Comparison of ENCODE assay signal across 25 cellular contexts in genomic region chr17:42109086-42109485, GRCh38. TPM values are rescaled to one million over a fixed set of nuclear protein-coding genes. Genes with fewer than 3 reads are reported as not detected.
DNase-seq lines count a peak whose midpoint lies in the region; ATAC-seq lines count a peak whose summit lies in the region.
"Had no signal": no experiment of that assay in that cellular context is flagged by ENCODE, and none has a peak within 500 bp of the region (broad histone marks: within the 10 kb centered on the region; RNA-seq: fewer than 3 reads in every experiment).

No MANE protein-coding gene starts in this region.

- no peak overlapping the region for H3K27ac ChIP-seq in CD4-positive, alpha-beta memory T cell (ENCODE audit: low read depth, low read length)

- peaks cover 48% of the 10 kb centered on the region for H3K36me3 Mint-ChIP-seq in activated CD4-positive, alpha-beta T cell treated with anti-CD3 and anti-CD28 coated beads, Interleukin-2, amount 10 ng/mL, durations not matched to agents 24 days and 14 days (ENCODE audit: low read depth)
- peaks cover 4% of the 10 kb centered on the region for H3K36me3 Mint-ChIP-seq in activated CD4-positive, alpha-beta T cell treated with anti-CD3 and anti-CD28 coated beads for 36 hours (ENCODE audit: low read depth)
- H3K36me3 Mint-ChIP-seq in CD4-positive, alpha-beta memory T cell = peaks cover 5 to 22% of the 10 kb centered on the region in 2 donors
- no peaks in the 10 kb centered on the region for H3K36me3 Mint-ChIP-seq in activated T-helper 17 cell treated with anti-CD3 and anti-CD28 coated beads, Interleukin-2, amount 50 U/mL, for 72 hours (ENCODE audit: low read depth)
- peaks cover 4 to 8% of the 10 kb centered on the region in 2 donors for H3K36me3 Mint-ChIP-seq in naive B cell

- CTCF ChIA-PET in activated CD4-positive, alpha-beta T cell treated with anti-CD3 and anti-CD28 coated beads for 36 hours (lab: Charles Lee) = interaction anchor here (0.9 to 1.1 kb wide), 2 partner anchors 41 to 91 kb away, joined by 3 read pairs; partner anchors contain the start of gene DNAJC7
- CTCF ChIA-PET in CD4-positive, alpha-beta memory T cell (lab: Charles Lee; ENCODE audit: partially characterized antibody) = interaction anchor here (0.9 to 7.9 kb wide), 5 partner anchors 8 to 90 kb away, joined by 4 to 88 read pairs (median 10); partner anchors contain the start of genes DNAJC7 and NKIRAS2

- no peaks in the 10 kb centered on the region for H3K9me3 Mint-ChIP-seq in activated CD4-positive, alpha-beta T cell treated with anti-CD3 and anti-CD28 coated beads, Interleukin-2, amount 10 ng/mL, durations not matched to agents 24 days and 14 days
- no peaks in the 10 kb centered on the region for H3K9me3 Mint-ChIP-seq in activated CD4-positive, alpha-beta T cell treated with anti-CD3 and anti-CD28 coated beads for 36 hours (ENCODE audit: low read depth)
- H3K9me3 Mint-ChIP-seq in CD4-positive, alpha-beta memory T cell = peaks cover 0 to 3% (median 0%) of the 10 kb centered on the region in 8 donors
- no peaks in the 10 kb centered on the region for H3K9me3 Mint-ChIP-seq in activated T-helper 17 cell treated with anti-CD3 and anti-CD28 coated beads, Interleukin-2, amount 50 U/mL, for 72 hours
- no peaks in the 10 kb centered on the region for H3K9me3 Mint-ChIP-seq in naive B cell
- H3K9me3 Mint-ChIP-seq: HFFc6 had no signal

- intact Hi-C loops in activated CD4-positive, alpha-beta T cell treated with anti-CD3 and anti-CD28 coated beads, Interleukin-2, amount 10 ng/mL, durations not matched to agents 24 days and 14 days (cut with micrococcal nuclease) = no loop called here
- intact Hi-C loops in activated CD4-positive, alpha-beta T cell treated with anti-CD3 and anti-CD28 coated beads for 36 hours (cut with DNase I, micrococcal nuclease) = no loop called here
- intact Hi-C loops in CD4-positive, alpha-beta memory T cell (cut with micrococcal nuclease) = no loop called here

- POLR2A ChIA-PET in activated CD4-positive, alpha-beta T cell treated with anti-CD3 and anti-CD28 coated beads for 36 hours (lab: Charles Lee) = no interaction called here
- POLR2A ChIA-PET in CD4-positive, alpha-beta memory T cell (lab: Charles Lee; ENCODE audit: partially characterized antibody) = interaction anchor here (1.2 to 1.3 kb wide), 2 partner anchors 10 to 143 kb away, joined by 4 read pairs; partner anchors contain the start of gene CNP

- H3K9me3 ChIP-seq in CD4-positive, alpha-beta memory T cell (ENCODE audit: control insufficient read depth in 1 of 2, low read length in 2 of 2) = no peaks in the 10 kb centered on the region
- H3K9me3 ChIP-seq: Caco-2 had no signal

- peaks cover 7% of the 10 kb centered on the region for H3K36me3 ChIP-seq in CD4-positive, alpha-beta memory T cell (ENCODE audit: insufficient read depth, low read length)

- ATAC-seq in activated CD4-positive, alpha-beta T cell treated with anti-CD3 and anti-CD28 coated beads for 36 hours = no peak
- ATAC-seq in activated T-helper 17 cell treated with anti-CD3 and anti-CD28 coated beads, Interleukin-2, amount 50 U/mL, for 72 hours (replicated peaks) = no peak
- ATAC-seq in naive B cell (ENCODE audit: low read depth in 2 of 2) = no peak
- no peak for ATAC-seq in GM21619 (IDR thresholded peaks at IDR 0.05; ENCODE audit: unreplicated experiment)
- ATAC-seq: GM12878, PC-3 had no signal

- peak overlapping the region; percentile 39 for H3K27ac Mint-ChIP-seq in activated CD4-positive, alpha-beta T cell treated with anti-CD3 and anti-CD28 coated beads, Interleukin-2, amount 10 ng/mL, durations not matched to agents 24 days and 14 days
- H3K27ac Mint-ChIP-seq in activated CD4-positive, alpha-beta T cell treated with anti-CD3 and anti-CD28 coated beads for 36 hours = no peak overlapping the region
- H3K27ac Mint-ChIP-seq in CD4-positive, alpha-beta memory T cell = peak overlapping the region in 4 of 7 donors; percentile 24 to 60 (median 52)
- peak overlapping the region; percentile 66 for H3K27ac Mint-ChIP-seq in activated T-helper 17 cell treated with anti-CD3 and anti-CD28 coated beads, Interleukin-2, amount 50 U/mL, for 72 hours
- H3K27ac Mint-ChIP-seq in naive B cell = no peak overlapping the region
- H3K27ac Mint-ChIP-seq: B cell, HFFc6 had no signal

- no peak for DNase-seq in activated CD4-positive, alpha-beta T cell treated with anti-CD3 and anti-CD28 coated beads, Interleukin-2, amount 10 ng/mL, durations not matched to agents 24 days and 14 days
- no peak for DNase-seq in activated CD4-positive, alpha-beta T cell treated with anti-CD3 and anti-CD28 coated beads for 36 hours
- DNase-seq in CD4-positive, alpha-beta memory T cell = no peak
- DNase-seq in naive B cell (no peak), DMS79 treated with DMSO at 0.1 percent for 48 hours (lab: John Stamatoyannopoulos, UW) (no peak), GM19240 (ENCODE audit: insufficient read length, low spot score) (no peak)
- DNase-seq: Caco-2, DMS153, EL, HFFc6, MM.1S, NCI-H1092, NCI-H1436 treated with DMSO at 0.1 percent for 48 hours, NCI-H2029, NCI-H345, NCI-H524 treated with DMSO at 0.1 percent for 48 hours, PC-3, RPMI8226, SIG-M5 had no signal

- H3K4me1 Mint-ChIP-seq in activated CD4-positive, alpha-beta T cell treated with anti-CD3 and anti-CD28 coated beads, Interleukin-2, amount 10 ng/mL, durations not matched to agents 24 days and 14 days = peaks cover 41% of the 10 kb centered on the region
- H3K4me1 Mint-ChIP-seq in activated CD4-positive, alpha-beta T cell treated with anti-CD3 and anti-CD28 coated beads for 36 hours = peaks cover 30% of the 10 kb centered on the region
- H3K4me1 Mint-ChIP-seq in CD4-positive, alpha-beta memory T cell = peaks cover 21 to 55% (median 41%) of the 10 kb centered on the region in 4 donors
- peaks cover 5% of the 10 kb centered on the region for H3K4me1 Mint-ChIP-seq in activated T-helper 17 cell treated with anti-CD3 and anti-CD28 coated beads, Interleukin-2, amount 50 U/mL, for 72 hours
- H3K4me1 Mint-ChIP-seq in naive B cell = peaks cover 31 to 53% (median 32%) of the 10 kb centered on the region in 3 donors

- H3K4me3 ChIP-seq in CD4-positive, alpha-beta memory T cell (ENCODE audit: low read length in 2 of 2) = no peak overlapping the region
- H3K4me3 ChIP-seq: GM12878 had no signal

- H3K4me1 ChIP-seq in CD4-positive, alpha-beta memory T cell (ENCODE audit: insufficient read depth, low read length) = peaks cover 44% of the 10 kb centered on the region
- H3K4me1 ChIP-seq: Caco-2 had no signal

- H3K4me3 Mint-ChIP-seq in activated CD4-positive, alpha-beta T cell treated with anti-CD3 and anti-CD28 coated beads, Interleukin-2, amount 10 ng/mL, durations not matched to agents 24 days and 14 days = no peak overlapping the region
- H3K4me3 Mint-ChIP-seq in activated CD4-positive, alpha-beta T cell treated with anti-CD3 and anti-CD28 coated beads for 36 hours = no peak overlapping the region
- peak overlapping the region in 2 of 8 donors; percentile 30 to 58 for H3K4me3 Mint-ChIP-seq in CD4-positive, alpha-beta memory T cell
- no peak overlapping the region for H3K4me3 Mint-ChIP-seq in activated T-helper 17 cell treated with anti-CD3 and anti-CD28 coated beads, Interleukin-2, amount 50 U/mL, for 72 hours
- peak overlapping the region in 5 of 8 donors; percentile 3 to 57 (median 15) for H3K4me3 Mint-ChIP-seq in naive B cell
- H3K4me3 Mint-ChIP-seq: B cell, HFFc6 had no signal

- no peaks in the 10 kb centered on the region for H3K27me3 Mint-ChIP-seq in activated CD4-positive, alpha-beta T cell treated with anti-CD3 and anti-CD28 coated beads, Interleukin-2, amount 10 ng/mL, durations not matched to agents 24 days and 14 days
- H3K27me3 Mint-ChIP-seq in activated CD4-positive, alpha-beta T cell treated with anti-CD3 and anti-CD28 coated beads for 36 hours = no peaks in the 10 kb centered on the region
- H3K27me3 Mint-ChIP-seq in CD4-positive, alpha-beta memory T cell = no peaks in the 10 kb centered on the region
- no peaks in the 10 kb centered on the region for H3K27me3 Mint-ChIP-seq in activated T-helper 17 cell treated with anti-CD3 and anti-CD28 coated beads, Interleukin-2, amount 50 U/mL, for 72 hours
- H3K27me3 Mint-ChIP-seq in naive B cell = no peaks in the 10 kb centered on the region
- H3K27me3 Mint-ChIP-seq: B cell had no signal

- no peaks in the 10 kb centered on the region for H3K27me3 ChIP-seq in CD4-positive, alpha-beta memory T cell (ENCODE audit: insufficient read depth, low read length)

RNA-seq across cellular contexts. Expression of gene DHX58, which starts 3.4 kb away (rescaled TPM):
- total RNA-seq in activated CD4-positive, alpha-beta T cell treated with anti-CD3 and anti-CD28 coated beads, Interleukin-2, amount 10 ng/mL, durations not matched to agents 24 days and 14 days = 22.9 and 25.8 TPM in 2 replicates
- total RNA-seq in activated CD4-positive, alpha-beta T cell treated with anti-CD3 and anti-CD28 coated beads for 36 hours = 10 to 100 TPM; 23.8 to 31.1 TPM
- total RNA-seq in CD4-positive, alpha-beta memory T cell = 10 to 100 TPM; 41.8 to 43.3 TPM
- 10 to 100 TPM; 11.9 to 19.3 TPM for polyA plus RNA-seq in CD4-positive, alpha-beta memory T cell
- total RNA-seq in activated T-helper 17 cell treated with anti-CD3 and anti-CD28 coated beads, Interleukin-2, amount 50 U/mL, for 72 hours = 10 to 100 TPM; 12.0 to 19.1 TPM
- polyA plus RNA-seq in naive B cell (ENCODE audit: low read depth in 6 of 6) = 10 to 100 TPM in 5 of 6 donors, 1 to 10 TPM in 1; 9.4 to 22.3 (median 13.4) TPM
- total RNA-seq: PC-3 had no signal

RNA-seq across cellular contexts. Expression of gene ZNF385C, which starts 10.8 kb away (rescaled TPM):
- 0.16 TPM in 1 of 2 replicates, not detected in the other for total RNA-seq in activated CD4-positive, alpha-beta T cell treated with anti-CD3 and anti-CD28 coated beads, Interleukin-2, amount 10 ng/mL, durations not matched to agents 24 days and 14 days
- under 1 TPM; 0.23 to 0.30 TPM for total RNA-seq in activated CD4-positive, alpha-beta T cell treated with anti-CD3 and anti-CD28 coated beads for 36 hours
- total RNA-seq in CD4-positive, alpha-beta memory T cell = under 1 TPM in 1 of 2 experiments, not detected in 1; 0.36 TPM
- polyA plus RNA-seq in CD4-positive, alpha-beta memory T cell = not detected
- under 1 TPM; 0.15 to 0.48 TPM for total RNA-seq in activated T-helper 17 cell treated with anti-CD3 and anti-CD28 coated beads, Interleukin-2, amount 50 U/mL, for 72 hours
- under 1 TPM in 1 of 6 donors, not detected in 5; 0.21 TPM for polyA plus RNA-seq in naive B cell (ENCODE audit: low read depth in 6 of 6)
- total RNA-seq: A172, GM12878, HFFc6, LHCN-M2 had no signal

RNA-seq across cellular contexts. Expression of gene KAT2A, which starts 12.1 kb away (rescaled TPM):
- 76.6 and 77.4 TPM in 2 replicates for total RNA-seq in activated CD4-positive, alpha-beta T cell treated with anti-CD3 and anti-CD28 coated beads, Interleukin-2, amount 10 ng/mL, durations not matched to agents 24 days and 14 days
- total RNA-seq in activated CD4-positive, alpha-beta T cell treated with anti-CD3 and anti-CD28 coated beads for 36 hours = 10 to 100 TPM; 46.2 to 54.8 TPM
- 10 to 100 TPM; 38.5 to 39.9 TPM for total RNA-seq in CD4-positive, alpha-beta memory T cell
- 1 to 10 TPM; 5.9 to 7.3 TPM for polyA plus RNA-seq in CD4-positive, alpha-beta memory T cell
- 10 to 100 TPM; 32.8 to 44.2 TPM for total RNA-seq in activated T-helper 17 cell treated with anti-CD3 and anti-CD28 coated beads, Interleukin-2, amount 50 U/mL, for 72 hours
- polyA plus RNA-seq in naive B cell (ENCODE audit: low read depth in 6 of 6) = 10 to 100 TPM in 4 of 6 donors, 1 to 10 TPM in 2; 5.0 to 13.5 (median 10.1) TPM
- total RNA-seq: PC-3 had no signal

RNA-seq across cellular contexts. Expression of gene HSPB9, which starts 13.5 kb away (rescaled TPM):
- not detected in 2 replicates for total RNA-seq in activated CD4-positive, alpha-beta T cell treated with anti-CD3 and anti-CD28 coated beads, Interleukin-2, amount 10 ng/mL, durations not matched to agents 24 days and 14 days
- total RNA-seq in activated CD4-positive, alpha-beta T cell treated with anti-CD3 and anti-CD28 coated beads for 36 hours = under 1 TPM; 0.09 to 0.11 TPM
- not detected for total RNA-seq in CD4-positive, alpha-beta memory T cell
- polyA plus RNA-seq in CD4-positive, alpha-beta memory T cell = not detected
- under 1 TPM in 1 of 2 donors, not detected in 1; 0.13 TPM for total RNA-seq in activated T-helper 17 cell treated with anti-CD3 and anti-CD28 coated beads, Interleukin-2, amount 50 U/mL, for 72 hours
- polyA plus RNA-seq in naive B cell (ENCODE audit: low read depth in 6 of 6) = under 1 TPM in 4 of 6 donors, not detected in 2; 0.17 to 0.37 (median 0.25) TPM
- total RNA-seq: A172, B cell, Caco-2, GM12878, HFFc6, LHCN-M2, PC-3 had no signal

RNA-seq across cellular contexts. Expression of gene RAB5C, which starts 45.7 kb away (rescaled TPM):
- 55.8 and 64.6 TPM in 2 replicates for total RNA-seq in activated CD4-positive, alpha-beta T cell treated with anti-CD3 and anti-CD28 coated beads, Interleukin-2, amount 10 ng/mL, durations not matched to agents 24 days and 14 days
- 10 to 100 TPM; 32.0 to 47.3 TPM for total RNA-seq in activated CD4-positive, alpha-beta T cell treated with anti-CD3 and anti-CD28 coated beads for 36 hours
- total RNA-seq in CD4-positive, alpha-beta memory T cell = 10 to 100 TPM; 77.7 to 80.6 TPM
- 10 to 100 TPM; 63.4 to 73.1 TPM for polyA plus RNA-seq in CD4-positive, alpha-beta memory T cell
- 10 to 100 TPM; 30.4 to 77.7 TPM for total RNA-seq in activated T-helper 17 cell treated with anti-CD3 and anti-CD28 coated beads, Interleukin-2, amount 50 U/mL, for 72 hours
- 100 to 1,000 TPM in 3 of 6 donors, 10 to 100 TPM in 3; 72.4 to 137 (median 94.4) TPM for polyA plus RNA-seq in naive B cell (ENCODE audit: low read depth in 6 of 6)
- total RNA-seq: PC-3 had no signal

Comparison
In these comparisons a context has a peak if more than half of its experiments do, and no peak if none do; other contexts are left out.
1. H3K27ac Mint-ChIP-seq: peak in activated CD4-positive, alpha-beta T cell treated with anti-CD3 and anti-CD28 coated beads, Interleukin-2, amount 10 ng/mL, durations not matched to agents 24 days and 14 days (single experiment), CD4-positive, alpha-beta memory T cell (4 of 7) and activated T-helper 17 cell treated with anti-CD3 and anti-CD28 coated beads, Interleukin-2, amount 50 U/mL, for 72 hours (single experiment); none in activated CD4-positive, alpha-beta T cell treated with anti-CD3 and anti-CD28 coated beads for 36 hours (single experiment) and naive B cell (0 of 6).
2. H3K4me3 Mint-ChIP-seq: peak in naive B cell (5 of 8); none in activated CD4-positive, alpha-beta T cell treated with anti-CD3 and anti-CD28 coated beads, Interleukin-2, amount 10 ng/mL, durations not matched to agents 24 days and 14 days (single experiment), activated CD4-positive, alpha-beta T cell treated with anti-CD3 and anti-CD28 coated beads for 36 hours (single experiment) and activated T-helper 17 cell treated with anti-CD3 and anti-CD28 coated beads, Interleukin-2, amount 50 U/mL, for 72 hours (single experiment).